3 cellular contexts compared by ENCODE assay signal in genomic region chr2:16207611-16208010, GRCh38.
"Had no signal": no experiment of that assay in that cellular context is flagged by ENCODE, and none has a peak within 500 bp of the region (broad histone marks: within the 10 kb centered on the region; RNA-seq: fewer than 3 reads in every experiment).

No MANE protein-coding gene starts in this region.

- DNase-seq: GDM1, GF-D8 had no signal

- ATAC-seq: GM12878 had no signal

- H3K4me3 ChIP-seq: GM12878 had no signal
